ENCODE assay signal across 8 cellular contexts in genomic region chrX:103554687-103555417, GRCh38. TPM values are rescaled to one million over a fixed set of nuclear protein-coding genes. Genes with fewer than 3 reads are reported as not detected.
DNase-seq lines count a peak whose midpoint lies in the region; ATAC-seq lines count a peak whose summit lies in the region.

No MANE protein-coding gene starts in this region.

- peak overlapping the region; percentile 93 for H3K4me3 Mint-ChIP-seq in activated CD4-positive, alpha-beta T cell treated with anti-CD3 and anti-CD28 coated beads, Interleukin-2, amount 10 ng/mL, durations not matched to agents 24 days and 14 days

- no peak overlapping the region for H3K27ac ChIP-seq in ectodermal cell (ENCODE audit: insufficient read depth, low read depth, low read length, poor library complexity, severe bottlenecking)

- WGBS in ectodermal cell, 2 experiments: 4 to 6% methylated on average over 15 to 17 of the region's 19 CpGs

- ATAC-seq in GM19467 (IDR thresholded peaks at IDR 0.05; ENCODE audit: unreplicated experiment): peak; percentile 83

- H3K27ac Mint-ChIP-seq in activated CD4-positive, alpha-beta T cell treated with anti-CD3 and anti-CD28 coated beads, Interleukin-2, amount 10 ng/mL, durations not matched to agents 24 days and 14 days: peak overlapping the region; percentile 95

- no peaks in the 10 kb centered on the region for H3K4me1 ChIP-seq in ectodermal cell (ENCODE audit: control insufficient read depth, insufficient read depth, low read length)

- intact Hi-C loops in activated CD4-positive, alpha-beta T cell treated with anti-CD3 and anti-CD28 coated beads, Interleukin-2, amount 10 ng/mL, durations not matched to agents 24 days and 14 days (cut with micrococcal nuclease): no loop called here

- peaks cover 4% of the 10 kb centered on the region for H3K4me1 Mint-ChIP-seq in activated CD4-positive, alpha-beta T cell treated with anti-CD3 and anti-CD28 coated beads, Interleukin-2, amount 10 ng/mL, durations not matched to agents 24 days and 14 days

- no peaks in the 10 kb centered on the region for H3K36me3 ChIP-seq in ectodermal cell (ENCODE audit: control insufficient read depth, insufficient read depth, low read length)

- DNase-seq in CD1c-positive myeloid dendritic cell (ENCODE audit: extremely low spot score): peak; percentile 54
- peak in 60 of 76 experiments; percentile 0 to 69 (median 26) for DNase-seq in HUDEP-2 (lab: John Stamatoyannopoulos, UW; ENCODE audit: unreplicated experiment in 76 of 76)
- peak; percentile 88 for DNase-seq in activated CD4-positive, alpha-beta T cell treated with anti-CD3 and anti-CD28 coated beads, Interleukin-2, amount 10 ng/mL, durations not matched to agents 24 days and 14 days
- DNase-seq in midbrain (lab: John Stamatoyannopoulos, UW): peak; percentile 65
- DNase-seq in stimulated activated CD8-positive, alpha-beta memory T cell treated with anti-CD3 and anti-CD28 coated beads, Interleukin-4, amount 100 ng/mL, for 4 hours (ENCODE audit: low read depth in 2 of 2, low spot score in 1 of 2): peak; percentile 12 to 13
- no peak for DNase-seq in HPDE6-E6E7 (ENCODE audit: extremely low spot score)

- no peaks in the 10 kb centered on the region for H3K36me3 Mint-ChIP-seq in activated CD4-positive, alpha-beta T cell treated with anti-CD3 and anti-CD28 coated beads, Interleukin-2, amount 10 ng/mL, durations not matched to agents 24 days and 14 days (ENCODE audit: low read depth)

- H3K4me3 ChIP-seq in ectodermal cell (ENCODE audit: insufficient read depth, low read depth, low read length): peak overlapping the region; percentile 61

- peaks cover 9% of the 10 kb centered on the region for H3K27me3 Mint-ChIP-seq in activated CD4-positive, alpha-beta T cell treated with anti-CD3 and anti-CD28 coated beads, Interleukin-2, amount 10 ng/mL, durations not matched to agents 24 days and 14 days

- H3K9me3 Mint-ChIP-seq in activated CD4-positive, alpha-beta T cell treated with anti-CD3 and anti-CD28 coated beads, Interleukin-2, amount 10 ng/mL, durations not matched to agents 24 days and 14 days: no peaks in the 10 kb centered on the region

- H3K9me3 ChIP-seq in ectodermal cell (ENCODE audit: control insufficient read depth, low read length): no peaks in the 10 kb centered on the region

- no peaks in the 10 kb centered on the region for H3K27me3 ChIP-seq in ectodermal cell (ENCODE audit: control insufficient read depth, insufficient read depth, low read length, poor library complexity, severe bottlenecking)

RNA-seq across cellular contexts. Expression of gene TCEAL4, which starts 30.5 kb away (rescaled TPM):
- 3.7 and 4.4 TPM in 2 replicates for total RNA-seq in activated CD4-positive, alpha-beta T cell treated with anti-CD3 and anti-CD28 coated beads, Interleukin-2, amount 10 ng/mL, durations not matched to agents 24 days and 14 days
- polyA plus RNA-seq in ectodermal cell (2013, experiment 1 of 4): 60.8 TPM
- 57.2 TPM for polyA plus RNA-seq in ectodermal cell (2013, experiment 2 of 4)
- polyA plus RNA-seq in ectodermal cell (2013, experiment 3 of 4): 52.1 TPM
- polyA plus RNA-seq in ectodermal cell (2013, experiment 4 of 4): 58.0 TPM

RNA-seq across cellular contexts. Expression of gene RAB40A, which starts 35.6 kb away (rescaled TPM):
- 0.16 and 0.21 TPM in 2 replicates for total RNA-seq in activated CD4-positive, alpha-beta T cell treated with anti-CD3 and anti-CD28 coated beads, Interleukin-2, amount 10 ng/mL, durations not matched to agents 24 days and 14 days
- 0.30 TPM for polyA plus RNA-seq in ectodermal cell (2013, experiment 1 of 4)
- polyA plus RNA-seq in ectodermal cell (2013, experiment 2 of 4): 0.28 TPM
- 0.27 TPM for polyA plus RNA-seq in ectodermal cell (2013, experiment 3 of 4)
- polyA plus RNA-seq in ectodermal cell (2013, experiment 4 of 4): 0.53 TPM

RNA-seq across cellular contexts. Expression of gene TCEAL3, which starts 52.9 kb away (rescaled TPM):
- total RNA-seq in activated CD4-positive, alpha-beta T cell treated with anti-CD3 and anti-CD28 coated beads, Interleukin-2, amount 10 ng/mL, durations not matched to agents 24 days and 14 days: 0.37 and 0.59 TPM in 2 replicates
- polyA plus RNA-seq in ectodermal cell (2013, experiment 1 of 4): 17.2 TPM
- 16.4 TPM for polyA plus RNA-seq in ectodermal cell (2013, experiment 2 of 4)
- 10.9 TPM for polyA plus RNA-seq in ectodermal cell (2013, experiment 3 of 4)
- 12.8 TPM for polyA plus RNA-seq in ectodermal cell (2013, experiment 4 of 4)
